1 cellular context compared by ENCODE assay signal in the genomic region with DNA sequence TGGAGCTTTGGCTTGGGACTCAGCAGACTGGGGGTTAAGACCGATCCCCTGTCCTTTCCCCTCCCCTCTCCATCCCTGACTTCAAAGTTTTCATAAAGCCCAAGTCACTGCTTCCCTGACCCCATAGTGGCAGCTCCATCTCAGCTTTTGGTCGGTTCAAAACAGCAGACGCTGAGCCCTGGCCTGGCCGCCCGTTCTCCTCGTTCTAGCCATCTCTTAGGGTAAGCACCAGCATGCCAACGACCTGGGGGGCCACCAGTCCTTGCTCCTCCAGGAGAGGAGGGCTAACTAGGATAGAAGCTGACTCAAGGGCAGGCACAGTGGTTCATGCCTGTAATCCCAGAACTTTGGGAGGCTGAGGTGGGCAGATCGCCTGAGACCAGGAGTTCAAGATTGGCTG.
TF ChIP-seq lines count a peak whose summit lies in the region.

No MANE protein-coding gene starts in this region.

TF ChIP-seq in HEK293, 187 proteins besides CTCF, POLR2A, EP300 and RAD21:
- TF ChIP-seq ZNF785 (tag by site-specific recombination; IDR thresholded peaks at IDR 0.05): no peak
- peak; percentile 74 for TF ChIP-seq ZNF596 (tag by site-specific recombination; IDR thresholded peaks at IDR 0.05)
